ENCODE assay signal across 2 cellular contexts in genomic region chr11:66810576-66811185, GRCh38.
TF ChIP-seq lines count a peak whose summit lies in the region.

No MANE protein-coding gene starts in this region.

TF ChIP-seq in GM23338, 12 proteins besides CTCF, POLR2A, EP300 and RAD21:
- no peak for TF ChIP-seq NANOG (IDR thresholded peaks at IDR 0.05; ENCODE audit: borderline replicate concordance)
- TF ChIP-seq ZNF462 (CRISPR knock-in tag; IDR thresholded peaks at IDR 0.05): no peak
- TF ChIP-seq REST (IDR thresholded peaks at IDR 0.05; ENCODE audit: unreplicated experiment): no peak
- no peak for TF ChIP-seq ZNF114 (CRISPR knock-in tag; IDR thresholded peaks at IDR 0.05)
- TF ChIP-seq JUNB (IDR thresholded peaks at IDR 0.05; ENCODE audit: unreplicated experiment): no peak
- TF ChIP-seq ZNF331 (CRISPR knock-in tag; IDR thresholded peaks at IDR 0.05; ENCODE audit: low read depth): no peak
- no peak for TF ChIP-seq EZH2 (IDR thresholded peaks at IDR 0.05; ENCODE audit: low read depth, unreplicated experiment)
- TF ChIP-seq POLR2AphosphoS5 (IDR thresholded peaks at IDR 0.05; ENCODE audit: low read depth): no peak
- TF ChIP-seq ETS1 (IDR thresholded peaks at IDR 0.05): no peak
- no peak for TF ChIP-seq STAT1 (IDR thresholded peaks at IDR 0.05; ENCODE audit: unreplicated experiment)
- no peak for TF ChIP-seq EZH2phosphoT487 (IDR thresholded peaks at IDR 0.05; ENCODE audit: unreplicated experiment)
- TF ChIP-seq CREB1 (CRISPR knock-in tag; IDR thresholded peaks at IDR 0.05; ENCODE audit: low read depth): no peak

TF ChIP-seq in H1, 55 proteins besides CTCF, POLR2A, EP300 and RAD21:
- TF ChIP-seq POLR2AphosphoS5 (IDR thresholded peaks at IDR 0.05; ENCODE audit: low read depth, low read length) (no peak), RFX5 (IDR thresholded peaks at IDR 0.05; ENCODE audit: borderline replicate concordance, low read depth, low read length) (no peak), GABPA (IDR thresholded peaks at IDR 0.05; ENCODE audit: borderline replicate concordance, insufficient read depth, low read length) (no peak), JUN (IDR thresholded peaks at IDR 0.05; ENCODE audit: low read depth, low read length) (no peak), ZNF274 (IDR thresholded peaks at IDR 0.05; ENCODE audit: borderline replicate concordance, extremely low read depth, low read length) (no peak), SP4 (IDR thresholded peaks at IDR 0.05; ENCODE audit: low read length) (no peak), NRF1 (IDR thresholded peaks at IDR 0.05; ENCODE audit: low read depth, low read length) (no peak), RNF2 (IDR thresholded peaks at IDR 0.05; ENCODE audit: borderline replicate concordance, low read depth, low read length, missing control alignments, poor library complexity, severe bottlenecking) (no peak), BACH1 (IDR thresholded peaks at IDR 0.05; ENCODE audit: low read length) (peak; percentile 70), ATF3 (IDR thresholded peaks at IDR 0.05; ENCODE audit: insufficient read depth, low read depth, low read length) (no peak), JUND (IDR thresholded peaks at IDR 0.05; ENCODE audit: low read length) (no peak), TAF1 (IDR thresholded peaks at IDR 0.05; ENCODE audit: low read depth, low read length) (0 out of 2 replicates have a peak, but pooled peaks have one; percentile 19), RXRA (IDR thresholded peaks at IDR 0.05; ENCODE audit: insufficient read depth, low read depth, low read length) (no peak), SIRT6 (IDR thresholded peaks at IDR 0.05; ENCODE audit: low read length) (no peak), EGR1 (IDR thresholded peaks at IDR 0.05; ENCODE audit: borderline replicate concordance, low read depth, low read length) (no peak), SIX5 (IDR thresholded peaks at IDR 0.05; ENCODE audit: low read depth, low read length) (no peak), CBX8 (IDR thresholded peaks at IDR 0.05; ENCODE audit: borderline replicate concordance, low read depth, low read length) (no peak), SIN3A (conservative IDR thresholded peaks at IDR 0.05 in 1 of 2, IDR thresholded peaks at IDR 0.05 in 1 of 2; ENCODE audit: low read depth in 1 of 2, low read length in 2 of 2) (no peak), MAFK (IDR thresholded peaks at IDR 0.05; ENCODE audit: low read depth, low read length) (peak; percentile 69), SP2 (IDR thresholded peaks at IDR 0.05; ENCODE audit: low read length) (no peak), SP1 (IDR thresholded peaks at IDR 0.05; ENCODE audit: low read depth, low read length) (no peak), CBX5 (IDR thresholded peaks at IDR 0.05; ENCODE audit: low read depth, low read length) (no peak), FOSL1 (IDR thresholded peaks at IDR 0.05; ENCODE audit: insufficient read depth, low read depth, low read length) (no peak), TBP (IDR thresholded peaks at IDR 0.05; ENCODE audit: low read depth, low read length) (no peak), ATF2 (IDR thresholded peaks at IDR 0.05; ENCODE audit: low read length) (no peak), EZH2 (IDR thresholded peaks at IDR 0.05; ENCODE audit: low read depth, low read length, severe bottlenecking) (no peak)
